11 cellular contexts compared by ENCODE assay signal in the genomic region with DNA sequence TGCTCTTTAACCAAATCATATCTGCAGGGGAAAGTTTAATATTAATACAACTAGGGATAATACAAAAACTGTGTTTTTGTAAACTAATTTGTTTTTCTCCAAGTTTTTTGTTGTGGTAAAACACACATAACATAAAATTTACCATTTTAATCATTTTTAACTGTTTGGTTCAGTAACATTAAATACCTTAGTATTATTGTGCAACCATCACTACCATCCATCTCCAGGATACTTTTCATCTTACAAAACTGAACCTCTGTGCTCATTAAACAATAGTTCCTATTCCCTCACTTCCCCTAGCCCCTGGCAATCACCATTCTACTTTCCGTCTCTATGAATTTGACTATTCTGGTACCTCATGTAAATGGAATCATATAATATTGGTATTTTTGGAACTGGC.
"Had no signal": no experiment of that assay in that cellular context is flagged by ENCODE, and none has a peak within 500 bp of the region (broad histone marks: within the 10 kb centered on the region; RNA-seq: fewer than 3 reads in every experiment).

No MANE protein-coding gene starts in this region.

- H3K27ac ChIP-seq: GM23248 had no signal

- H3K4me3 ChIP-seq: GM23248, GM23338, HAP-1 had no signal

- ATAC-seq: GM23338, HCT116 had no signal

- H3K9ac ChIP-seq: GM23248 had no signal

- DNase-seq: GM23248, GOT3, H7, H9, HCEC 1CT, HFFc6 had no signal

- H3K4me1 ChIP-seq: HAP-1 had no signal

- H2AFZ ChIP-seq: GM23248, GM23338 had no signal

- FAIRE-seq: H1, H54 had no signal

- H3K36me3 ChIP-seq: HAP-1 had no signal

- H3K4me2 ChIP-seq: GM23338 had no signal

- H3K9me3 ChIP-seq: HAP-1 had no signal
